ENCODE assay signal across 8 cellular contexts in the genomic region with DNA sequence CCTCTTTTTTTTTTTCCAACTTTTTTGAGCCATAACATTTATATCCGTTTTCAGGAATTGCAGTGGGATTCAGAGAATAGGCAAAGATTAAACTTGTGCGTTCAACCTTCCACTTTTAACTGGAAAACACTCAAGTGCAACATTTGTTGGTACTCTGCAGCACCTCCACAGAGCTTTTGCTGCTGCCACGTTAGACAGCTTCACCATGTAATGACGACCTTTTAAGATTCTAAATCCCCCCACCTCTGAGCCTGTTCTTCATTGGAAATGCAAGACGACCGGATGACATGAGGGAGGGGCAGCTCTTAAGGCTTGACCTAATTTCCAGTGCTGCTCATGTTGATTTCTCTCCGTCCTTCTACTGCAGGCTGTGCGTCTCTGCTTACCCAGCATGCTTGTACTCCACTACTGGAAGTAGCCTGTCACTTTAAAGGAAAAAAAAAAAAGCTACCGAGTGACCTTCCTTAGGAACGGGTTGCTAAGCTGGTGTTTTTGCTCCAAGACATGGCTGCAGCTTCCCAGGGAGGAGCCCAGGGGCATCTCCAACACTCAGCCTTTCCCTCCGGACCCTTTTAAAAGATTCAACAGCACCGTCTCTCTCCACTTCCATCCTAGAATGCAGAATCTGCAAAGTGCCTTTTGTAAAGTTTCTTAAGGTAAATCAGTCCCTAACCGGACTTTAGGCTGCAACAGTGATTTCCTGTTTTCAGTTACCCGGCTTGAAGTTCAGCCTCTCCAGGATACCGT. TPM values are rescaled to one million over a fixed set of nuclear protein-coding genes. Genes with fewer than 3 reads are reported as not detected.
DNase-seq lines count a peak whose midpoint lies in the region; ATAC-seq, FAIRE-seq and TF ChIP-seq lines count a peak whose summit lies in the region.

A gene (plus strand): TSS at position 481 of the 747 bp plus-strand sequence. CDS start 6,051 bp downstream, outside the sequence.

- H3K27ac Mint-ChIP-seq in stimulated activated memory B cell treated with anti-CD40 and anti-IgM and Interleukin-4, amounts not matched to agents 10 μg/mL and 1 μg/mL and 100 μg/mL, for 72 hours, result no peak within 1 kb of the TSS
- no peak within 1 kb of the TSS for H3K27ac Mint-ChIP-seq in activated CD8-positive, alpha-beta memory T cell treated with anti-CD3 and anti-CD28 coated beads, Interleukin-2, amount 10 ng/mL, durations not matched to agents 7 days and 5 days

- peak within 1 kb of the TSS; percentile 25 for H3K4me3 Mint-ChIP-seq in stimulated activated memory B cell treated with anti-CD40 and anti-IgM and Interleukin-4, amounts not matched to agents 10 μg/mL and 1 μg/mL and 100 μg/mL, for 72 hours
- no peak within 1 kb of the TSS for H3K4me3 Mint-ChIP-seq in activated CD8-positive, alpha-beta memory T cell treated with anti-CD3 and anti-CD28 coated beads, Interleukin-2, amount 10 ng/mL, durations not matched to agents 7 days and 5 days

- FAIRE-seq in D721Med (lab: Jason Lieb, UNC), result peak; percentile 71

- no peaks in the 10 kb centered on the region for H3K4me1 ChIP-seq in colonic mucosa

- H3K4me3 ChIP-seq in colonic mucosa, result peak within 1 kb of the TSS; percentile 38

- no peaks in the 10 kb centered on the region for H3K36me3 ChIP-seq in colonic mucosa

- DNase-seq in D721Med (ENCODE audit: insufficient read length, low spot score) (no peak), NCI-H2227 treated with DMSO at 0.1 percent for 48 hours (lab: John Stamatoyannopoulos, UW) (peak; percentile 29), colonic mucosa (no peak), left colon (peak in 1 of 2 donors; percentile 16)
- no peak for DNase-seq in activated CD8-positive, alpha-beta memory T cell treated with anti-CD3 and anti-CD28 coated beads, Interleukin-2, amount 10 ng/mL, durations not matched to agents 7 days and 5 days

- H3K9ac ChIP-seq in colonic mucosa (ENCODE audit: low read depth in 2 of 2, low read length in 2 of 2), result peak within 1 kb of the TSS; percentile 50 to 52

- no peak within 1 kb of the TSS for H3K27ac ChIP-seq in colonic mucosa

- H3K4me1 Mint-ChIP-seq in stimulated activated memory B cell treated with anti-CD40 and anti-IgM and Interleukin-4, amounts not matched to agents 10 μg/mL and 1 μg/mL and 100 μg/mL, for 72 hours, result peaks cover 14% of the 10 kb centered on the region
- H3K4me1 Mint-ChIP-seq in activated CD8-positive, alpha-beta memory T cell treated with anti-CD3 and anti-CD28 coated beads, Interleukin-2, amount 10 ng/mL, durations not matched to agents 7 days and 5 days, result peaks cover 12% of the 10 kb centered on the region

- H3K27me3 Mint-ChIP-seq in stimulated activated memory B cell treated with anti-CD40 and anti-IgM and Interleukin-4, amounts not matched to agents 10 μg/mL and 1 μg/mL and 100 μg/mL, for 72 hours, result peaks cover 25% of the 10 kb centered on the region
- H3K27me3 Mint-ChIP-seq in activated CD8-positive, alpha-beta memory T cell treated with anti-CD3 and anti-CD28 coated beads, Interleukin-2, amount 10 ng/mL, durations not matched to agents 7 days and 5 days, result peaks cover 6% of the 10 kb centered on the region

- H3K9me3 ChIP-seq in colonic mucosa, result no peaks in the 10 kb centered on the region

- CTCF ChIA-PET in activated CD8-positive, alpha-beta memory T cell treated with anti-CD3 and anti-CD28 coated beads, Interleukin-2, amount 10 ng/mL, durations not matched to agents 7 days and 5 days (lab: Charles Lee), result interaction anchor here (0.8 to 2.5 kb wide), 6 partner anchors 10 to 74 kb away, joined by 3 to 15 read pairs (median 4); no protein-coding TSS in a partner anchor

- no peaks in the 10 kb centered on the region for H3K9me3 Mint-ChIP-seq in stimulated activated memory B cell treated with anti-CD40 and anti-IgM and Interleukin-4, amounts not matched to agents 10 μg/mL and 1 μg/mL and 100 μg/mL, for 72 hours
- no peaks in the 10 kb centered on the region for H3K9me3 Mint-ChIP-seq in activated CD8-positive, alpha-beta memory T cell treated with anti-CD3 and anti-CD28 coated beads, Interleukin-2, amount 10 ng/mL, durations not matched to agents 7 days and 5 days (ENCODE audit: low read depth)

- H3K36me3 Mint-ChIP-seq in stimulated activated memory B cell treated with anti-CD40 and anti-IgM and Interleukin-4, amounts not matched to agents 10 μg/mL and 1 μg/mL and 100 μg/mL, for 72 hours, result no peaks in the 10 kb centered on the region
- no peaks in the 10 kb centered on the region for H3K36me3 Mint-ChIP-seq in activated CD8-positive, alpha-beta memory T cell treated with anti-CD3 and anti-CD28 coated beads, Interleukin-2, amount 10 ng/mL, durations not matched to agents 7 days and 5 days

- intact Hi-C loops in colonic mucosa (cut with DNase I), result no loop called here
- intact Hi-C loops in left colon (cut with DNase I, micrococcal nuclease), result loop anchor here in 1 of 2 donors (10.0 kb wide), 1 partner anchor 485 kb away; no protein-coding TSS in a partner anchor

- TF ChIP-seq CTCF in D721Med (IDR thresholded peaks at IDR 0.05; ENCODE audit: insufficient read depth, missing control alignments) (no peak), colonic mucosa (IDR thresholded peaks at IDR 0.05) (no peak)

- no peaks in the 10 kb centered on the region for H3K27me3 ChIP-seq in colonic mucosa

- peak; percentile 98 for ATAC-seq in left colon
- ATAC-seq in stimulated activated memory B cell treated with anti-CD40 and anti-IgM and Interleukin-4, amounts not matched to agents 10 μg/mL and 1 μg/mL and 100 μg/mL, for 72 hours, result peak; percentile 24
- ATAC-seq in activated CD8-positive, alpha-beta memory T cell treated with anti-CD3 and anti-CD28 coated beads, Interleukin-2, amount 10 ng/mL, durations not matched to agents 7 days and 5 days, result no peak
- ATAC-seq in GM21529 (IDR thresholded peaks at IDR 0.05; ENCODE audit: unreplicated experiment), result no peak
- no peak for ATAC-seq in HG03460 (IDR thresholded peaks at IDR 0.05; ENCODE audit: unreplicated experiment)

RNA-seq across cellular contexts. Expression of the gene that starts here (rescaled TPM):
- total RNA-seq in colonic mucosa (1 to 10 TPM; 2.6 to 8.3 TPM), left colon (1 to 10 TPM; 4.8 to 8.6 TPM)
- total RNA-seq in activated CD8-positive, alpha-beta memory T cell treated with anti-CD3 and anti-CD28 coated beads, Interleukin-2, amount 10 ng/mL, durations not matched to agents 7 days and 5 days, result not detected

Comparison
In these comparisons a context has a peak if more than half of its experiments do, and no peak if none do; other contexts are left out.
1. ATAC-seq: peak in left colon (single experiment) and stimulated activated memory B cell treated with anti-CD40 and anti-IgM and Interleukin-4, amounts not matched to agents 10 μg/mL and 1 μg/mL and 100 μg/mL, for 72 hours (single experiment); none in activated CD8-positive, alpha-beta memory T cell treated with anti-CD3 and anti-CD28 coated beads, Interleukin-2, amount 10 ng/mL, durations not matched to agents 7 days and 5 days (single experiment), GM21529 (single experiment) and HG03460 (single experiment).